ENCODE assay signal across 9 cellular contexts in genomic region chr6:152482289-152482688, GRCh38.
"Had no signal": no experiment of that assay in that cellular context is flagged by ENCODE, and none has a peak within 500 bp of the region (broad histone marks: within the 10 kb centered on the region; RNA-seq: fewer than 3 reads in every experiment).

No MANE protein-coding gene starts in this region.

- H3K4me1 Mint-ChIP-seq: IgD-negative memory B cell had no signal

- H3K27me3 Mint-ChIP-seq: IgD-negative memory B cell had no signal

- H3K4me2 ChIP-seq: GM23338 had no signal

- H3K36me3 ChIP-seq: HAP-1 had no signal

- ATAC-seq: GM23338, HCT116 had no signal

- H3K9me3 ChIP-seq: HAP-1 had no signal

- H3K36me3 Mint-ChIP-seq: IgD-negative memory B cell had no signal

- H3K4me3 ChIP-seq: GM23338, HAP-1 had no signal

- DNase-seq: HFFc6, KG1 had no signal

- H3K27ac ChIP-seq: HL-60 had no signal

- FAIRE-seq: H1, H54 had no signal

- H3K27ac Mint-ChIP-seq: HFFc6 had no signal

- H3K9me3 Mint-ChIP-seq: GM23338, HFFc6, IgD-negative memory B cell had no signal

- H3K4me3 Mint-ChIP-seq: GM23338, HFFc6, IgD-negative memory B cell had no signal
